In the genomic region with DNA sequence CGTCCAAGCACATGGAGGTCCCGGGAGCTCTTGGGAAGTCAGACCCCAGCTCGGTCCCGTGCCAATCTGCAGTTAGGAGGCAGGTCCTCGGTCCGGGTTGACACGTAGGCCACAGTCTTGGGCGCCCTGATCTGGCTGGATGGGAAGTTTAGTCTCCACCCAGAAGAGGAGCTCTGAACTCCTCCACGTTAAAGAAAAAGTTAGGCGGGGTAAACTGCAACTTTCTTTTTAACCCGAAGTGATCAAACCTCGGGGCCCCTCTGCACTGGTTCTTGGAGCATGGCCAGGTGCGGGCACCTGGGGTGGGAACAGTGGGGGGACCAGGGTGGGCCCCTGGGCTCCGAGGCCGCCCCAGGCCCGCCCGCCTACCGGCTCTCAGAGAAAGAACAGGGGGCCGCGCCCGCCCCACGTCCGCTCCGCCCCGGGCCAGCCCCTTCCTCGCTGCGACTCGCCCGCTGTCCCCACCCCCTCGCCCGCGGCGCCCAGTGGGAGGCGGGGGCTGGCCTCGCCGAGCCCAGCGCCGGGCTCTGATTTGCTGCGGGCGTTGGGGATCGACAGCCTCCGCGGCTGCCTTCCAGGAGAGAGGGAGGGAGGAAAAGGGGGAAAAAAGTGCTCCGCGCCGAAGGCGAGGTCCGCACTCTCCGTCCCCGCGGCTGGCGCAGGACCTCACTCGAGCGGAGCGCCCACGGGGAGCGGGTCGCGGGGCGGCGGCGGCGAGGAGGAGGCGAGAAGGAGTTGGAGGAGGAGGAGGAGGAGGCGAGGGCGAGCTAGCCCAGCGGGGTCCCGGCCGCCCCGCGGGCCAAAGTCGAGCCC, we compare ENCODE assay signal across 8 cellular contexts. TPM values are rescaled to one million over a fixed set of nuclear protein-coding genes. Genes with fewer than 3 reads are reported as not detected.
A peak's percentile ranks its signal among the peaks of the same experiment; 100 is the strongest.
DNase-seq lines count a peak whose midpoint lies in the region; ATAC-seq and TF ChIP-seq lines count a peak whose summit lies in the region.

TSS of gene COL5A1 (plus strand) at position 631 of the 813 bp plus-strand sequence. CDS start 385 bp downstream, outside the sequence.

- TF ChIP-seq CTCF in RWPE2 (IDR thresholded peaks at IDR 0.05; ENCODE audit: poor library complexity, severe bottlenecking) (no peak), astrocyte of the spinal cord (IDR thresholded peaks at IDR 0.05; ENCODE audit: low read depth, low read length) (no peak), uterus (IDR thresholded peaks at IDR 0.05) (peak in 2 of 4 experiments; percentile 40 to 69), GM10266 (IDR thresholded peaks at IDR 0.05; ENCODE audit: control insufficient read depth, insufficient read depth, low read depth, missing control alignments) (no peak)

- H3K36me3 ChIP-seq in RWPE2 (ENCODE audit: low read depth) (peaks cover 7% of the 10 kb centered on the region; the same call in 1 of the 2 replicates), uterus (no peaks in the 10 kb centered on the region)

- ATAC-seq in RWPE2 (ENCODE audit: low read depth) (peak; percentile 69), HG03442 (IDR thresholded peaks at IDR 0.05; ENCODE audit: unreplicated experiment) (no peak)

- peaks cover 9% of the 10 kb centered on the region for H3K4me1 ChIP-seq in RWPE2 (ENCODE audit: insufficient read depth, poor library complexity, severe bottlenecking)
- H3K4me1 ChIP-seq in uterus = peaks cover under 1 to 5% of the 10 kb centered on the region in 2 donors

- H3K27me3 ChIP-seq in RWPE2 (ENCODE audit: insufficient read depth, poor library complexity, severe bottlenecking) (no peaks in the 10 kb centered on the region), uterus (no peaks in the 10 kb centered on the region)

- H3K27ac ChIP-seq in RWPE2 (ENCODE audit: poor library complexity, severe bottlenecking) (peak within 1 kb of the TSS; percentile 90), uterus (peak within 1 kb of the TSS; percentile 91 to 98)

- in situ Hi-C loops in astrocyte of the spinal cord (cut with HindIII; ENCODE audit: low sequenced_read_pairs) = no loop called here

- intact Hi-C loops in uterus (cut with DNase I; ENCODE audit: low total_unique reads) = loop anchor here (10.0 kb wide), 1 partner anchor 187 kb away; no protein-coding TSS in a partner anchor

- peak within 1 kb of the TSS; percentile 65 for H3K4me3 ChIP-seq in RWPE2 (ENCODE audit: severe bottlenecking)
- peak within 1 kb of the TSS; percentile 73 for H3K4me3 ChIP-seq in astrocyte of the spinal cord (ENCODE audit: low read depth, low read length)
- peak within 1 kb of the TSS; percentile 63 to 91 for H3K4me3 ChIP-seq in uterus

- peak in 1 of 2 donors; percentile 96 for TF ChIP-seq POLR2A in uterus (IDR thresholded peaks at IDR 0.05)

- DNase-seq in GOT3 (lab: John Stamatoyannopoulos, UW) (peak; percentile 74), RWPE2 (ENCODE audit: low spot score) (peak; percentile 87), astrocyte of the spinal cord (ENCODE audit: low read depth, low spot score) (peak; percentile 95), iPS DF 19.7 (ENCODE audit: low read depth, low spot score) (peak; percentile 73), renal cortical epithelial cell (ENCODE audit: low read depth) (no peak), uterus (peak; percentile 92 to 95), GM10266 (ENCODE audit: extremely low spot score) (no peak)

- H3K9me3 ChIP-seq in RWPE2 (ENCODE audit: severe bottlenecking) (no peaks in the 10 kb centered on the region), uterus (no peaks in the 10 kb centered on the region)

RNA-seq across cellular contexts. Expression of gene COL5A1, which starts in this region (rescaled TPM):
- total RNA-seq in renal cortical epithelial cell (2.4 and 12.8 TPM in 2 replicates), uterus (100 to 1,000 TPM in 2 of 4 donors, 10 to 100 TPM in 2; 21.2 to 604 (median 129) TPM)

Comparison
In these comparisons a context has a peak if more than half of its experiments do, and no peak if none do; other contexts are left out.
1. DNase-seq: peak in GOT3 (single experiment), RWPE2 (single experiment), astrocyte of the spinal cord (single experiment), iPS DF 19.7 (single experiment) and uterus (2 of 2); none in renal cortical epithelial cell (single experiment) and GM10266 (single experiment).
2. Peak in every context shown above with its lines, with median percentiles within 50 percentile points of each other: H3K4me3 ChIP-seq.